12 cellular contexts compared by ENCODE assay signal in the genomic region with DNA sequence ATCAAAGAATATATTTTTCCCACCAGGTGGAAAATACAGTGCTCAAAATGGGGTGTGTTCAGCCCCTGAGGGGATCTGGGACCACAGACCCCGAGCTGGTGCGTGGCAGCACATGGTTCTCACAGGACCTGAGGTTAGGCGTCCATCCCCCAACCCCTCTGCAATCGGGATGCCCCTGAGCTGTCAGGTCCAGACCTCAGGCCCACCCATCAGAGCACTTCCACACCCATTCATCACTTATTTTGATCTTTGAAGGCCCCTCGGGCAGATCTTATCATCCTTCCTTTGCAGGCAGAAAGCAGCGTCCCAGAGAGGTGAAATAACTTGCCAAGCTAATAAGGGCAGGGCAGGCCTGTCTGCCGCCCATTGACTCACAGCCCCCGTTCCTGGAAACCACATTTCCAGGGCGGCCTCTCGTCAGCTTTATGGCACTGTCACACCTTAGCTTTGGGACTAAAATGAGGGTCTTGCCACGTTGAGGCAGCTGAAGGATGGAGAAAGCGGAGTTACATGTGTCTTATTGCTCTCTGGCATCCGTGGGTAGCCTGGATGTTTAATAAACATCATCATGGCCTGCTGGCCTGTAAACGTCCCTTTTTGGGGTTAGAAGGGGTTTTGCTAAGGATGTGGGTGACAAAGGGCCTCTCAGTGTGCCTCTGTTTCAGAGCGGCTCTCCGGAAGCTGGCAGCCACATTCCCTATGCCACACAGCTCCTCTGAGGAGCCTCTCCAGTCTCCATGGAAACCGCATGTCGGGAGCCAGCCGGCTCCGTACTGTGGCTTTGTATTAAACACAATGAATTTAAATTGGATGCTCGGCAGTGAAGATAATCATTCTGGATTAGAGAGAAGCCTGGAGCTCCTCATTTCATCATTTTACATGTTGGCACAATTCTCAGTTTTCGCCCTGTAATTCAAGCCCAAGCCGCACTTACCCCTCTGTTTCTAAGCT. TPM values are rescaled to one million over a fixed set of nuclear protein-coding genes. Genes with fewer than 3 reads are reported as not detected.
DNase-seq lines count a peak whose midpoint lies in the region; TF ChIP-seq lines count a peak whose summit lies in the region.
"Had no signal": no experiment of that assay in that cellular context is flagged by ENCODE, and none has a peak within 500 bp of the region (broad histone marks: within the 10 kb centered on the region; RNA-seq: fewer than 3 reads in every experiment).

No MANE protein-coding gene starts in this region.

- H3K4me1 Mint-ChIP-seq in endodermal cell (peaks cover 12% of the 10 kb centered on the region), neural progenitor cell (peaks cover 11% of the 10 kb centered on the region)
- H3K4me1 Mint-ChIP-seq in activated naive CD8-positive, alpha-beta T cell treated with anti-CD3 and anti-CD28 coated beads for 36 hours, result no peaks in the 10 kb centered on the region
- H3K4me1 Mint-ChIP-seq: CD14-positive monocyte had no signal

- no peaks in the 10 kb centered on the region for H3K9me3 ChIP-seq in GM23248 (ENCODE audit: low read depth)
- H3K9me3 ChIP-seq in endodermal cell (ENCODE audit: control insufficient read depth, low read length), result no peaks in the 10 kb centered on the region
- peaks cover 6% of the 10 kb centered on the region for H3K9me3 ChIP-seq in neural progenitor cell (ENCODE audit: low read depth)
- H3K9me3 ChIP-seq: thoracic aorta had no signal

- H3K4me3 ChIP-seq in GM23248 (no peak overlapping the region), endodermal cell (ENCODE audit: low read length) (no peak overlapping the region), neural progenitor cell (peak overlapping the region; percentile 36)
- H3K4me3 ChIP-seq: thoracic aorta had no signal

- no peak overlapping the region for H3K9ac ChIP-seq in GM23248
- no peak overlapping the region for H3K9ac ChIP-seq in endodermal cell (ENCODE audit: extremely low read depth, low read length, poor library complexity, severe bottlenecking)
- H3K9ac ChIP-seq in neural progenitor cell, result no peak overlapping the region

- H3K79me2 ChIP-seq in GM23248 (ENCODE audit: insufficient read depth), result no peaks in the 10 kb centered on the region
- peaks cover 71% of the 10 kb centered on the region for H3K79me2 ChIP-seq in neural progenitor cell (ENCODE audit: low read depth)

- H3K4me1 ChIP-seq in GM23248 (ENCODE audit: insufficient read depth) (no peaks in the 10 kb centered on the region), endodermal cell (ENCODE audit: control insufficient read depth, insufficient read depth, low read length) (peaks cover 8% of the 10 kb centered on the region), neural progenitor cell (peaks cover 53% of the 10 kb centered on the region)

- H3K4me3 Mint-ChIP-seq in endodermal cell (no peak overlapping the region), neural progenitor cell (peak overlapping the region; percentile 76)
- H3K4me3 Mint-ChIP-seq in activated naive CD8-positive, alpha-beta T cell treated with anti-CD3 and anti-CD28 coated beads for 36 hours, result no peak overlapping the region
- H3K4me3 Mint-ChIP-seq: activated CD4-positive, alpha-beta memory T cell treated with anti-CD3 and anti-CD28 coated beads for 36 hours; CD14-positive monocyte had no signal

- in situ Hi-C loops in GM23248 (cut with MboI), result no loop called here

- no peaks in the 10 kb centered on the region for H3F3A ChIP-seq in GM23248 (ENCODE audit: insufficient read depth)
- H3F3A ChIP-seq in neural progenitor cell (ENCODE audit: low read depth), result peaks cover 65% of the 10 kb centered on the region

- no peak overlapping the region for H3K27ac Mint-ChIP-seq in endodermal cell
- peak overlapping the region; percentile 99 for H3K27ac Mint-ChIP-seq in neural progenitor cell
- H3K27ac Mint-ChIP-seq in activated naive CD8-positive, alpha-beta T cell treated with anti-CD3 and anti-CD28 coated beads for 36 hours, result no peak overlapping the region
- H3K27ac Mint-ChIP-seq: activated CD4-positive, alpha-beta memory T cell treated with anti-CD3 and anti-CD28 coated beads for 36 hours; CD14-positive monocyte had no signal

- H3K27me3 ChIP-seq in GM23248 (replicated peaks; ENCODE audit: insufficient read depth), result peaks cover 91% of the 10 kb centered on the region
- H3K27me3 ChIP-seq in endodermal cell (ENCODE audit: control insufficient read depth, insufficient read depth, low read length, poor library complexity, severe bottlenecking), result peaks cover 4% of the 10 kb centered on the region
- no peaks in the 10 kb centered on the region for H3K27me3 ChIP-seq in neural progenitor cell

- H3K4me2 ChIP-seq in GM23248 (ENCODE audit: unreplicated experiment), result no peak overlapping the region
- peak overlapping the region; percentile 78 for H3K4me2 ChIP-seq in neural progenitor cell

- H3K36me3 ChIP-seq in GM23248 (ENCODE audit: low read depth), result no peaks in the 10 kb centered on the region
- no peaks in the 10 kb centered on the region for H3K36me3 ChIP-seq in endodermal cell (ENCODE audit: control insufficient read depth, insufficient read depth, low read length)
- peaks cover 18% of the 10 kb centered on the region for H3K36me3 ChIP-seq in neural progenitor cell
- H3K36me3 ChIP-seq: thoracic aorta had no signal

- H3K27ac ChIP-seq in GM23248 (no peak overlapping the region), endodermal cell (ENCODE audit: low read depth, low read length) (peak overlapping the region; percentile 99), neural progenitor cell (peak overlapping the region; percentile 95)
- H3K27ac ChIP-seq: thoracic aorta had no signal

- TF ChIP-seq CTCF in endodermal cell (conservative IDR thresholded peaks at IDR 0.05), result no peak
- no peak for TF ChIP-seq CTCF in neural progenitor cell (IDR thresholded peaks at IDR 0.05)

- peaks cover 4% of the 10 kb centered on the region for H3K27me3 Mint-ChIP-seq in endodermal cell (ENCODE audit: insufficient read depth)
- peaks cover 3% of the 10 kb centered on the region for H3K27me3 Mint-ChIP-seq in neural progenitor cell (ENCODE audit: insufficient read depth, low read depth)
- peaks cover 22% of the 10 kb centered on the region for H3K27me3 Mint-ChIP-seq in activated naive CD8-positive, alpha-beta T cell treated with anti-CD3 and anti-CD28 coated beads for 36 hours

- 21 to 22% methylated on average over 23 of the region's 23 CpGs for WGBS in GM23248 (ENCODE audit: low coverage in 1 of 2, low lambda C conversion rate in 2 of 2, missing lambda C conversion rate in 2 of 2), 2 experiments
- 53 to 59% methylated on average over 13 to 23 of the region's 23 CpGs for WGBS in endodermal cell (ENCODE audit: insufficient coverage in 1 of 2, insufficient read length in 1 of 2), 2 experiments

- no peaks in the 10 kb centered on the region for H3K36me3 Mint-ChIP-seq in endodermal cell (ENCODE audit: low read depth)
- peaks cover 36% of the 10 kb centered on the region for H3K36me3 Mint-ChIP-seq in neural progenitor cell
- no peaks in the 10 kb centered on the region for H3K36me3 Mint-ChIP-seq in activated naive CD8-positive, alpha-beta T cell treated with anti-CD3 and anti-CD28 coated beads for 36 hours
- H3K36me3 Mint-ChIP-seq: activated CD4-positive, alpha-beta memory T cell treated with anti-CD3 and anti-CD28 coated beads for 36 hours; CD14-positive monocyte had no signal

- peak; percentile 16 for DNase-seq in GM23248
- peak; percentile 93 for DNase-seq in NCI-H2227 treated with DMSO at 0.1 percent for 48 hours (lab: John Stamatoyannopoulos, UW)
- DNase-seq in endodermal cell, result peak; percentile 68
- peak; percentile 96 for DNase-seq in neural progenitor cell (ENCODE audit: low spot score)
- no peak for DNase-seq in NOMO-1 treated with dmso at 0.1 percent for 144 hours (lab: John Stamatoyannopoulos, UW; ENCODE audit: unreplicated experiment)
- no peak for DNase-seq in EL
- DNase-seq in stimulated activated CD4-positive, alpha-beta T cell treated with anti-CD3 and anti-CD28 coated beads, Interleukin-4, amount 100 ng/mL, for 24 hours, result no peak
- DNase-seq in activated naive CD8-positive, alpha-beta T cell treated with anti-CD3 and anti-CD28 coated beads for 36 hours, result no peak
- DNase-seq: activated CD4-positive, alpha-beta memory T cell treated with anti-CD3 and anti-CD28 coated beads for 36 hours; aorta had no signal

- no peaks in the 10 kb centered on the region for H4K20me1 ChIP-seq in GM23248 (ENCODE audit: insufficient read depth)
- H4K20me1 ChIP-seq in neural progenitor cell (ENCODE audit: low read depth), result peaks cover 63% of the 10 kb centered on the region

- H2AFZ ChIP-seq in GM23248 (no peak overlapping the region), neural progenitor cell (replicated peaks) (no peak overlapping the region)

- H3K9me3 Mint-ChIP-seq in endodermal cell, result no peaks in the 10 kb centered on the region
- peaks cover 19% of the 10 kb centered on the region for H3K9me3 Mint-ChIP-seq in neural progenitor cell
- no peaks in the 10 kb centered on the region for H3K9me3 Mint-ChIP-seq in activated naive CD8-positive, alpha-beta T cell treated with anti-CD3 and anti-CD28 coated beads for 36 hours
- H3K9me3 Mint-ChIP-seq: activated CD4-positive, alpha-beta memory T cell treated with anti-CD3 and anti-CD28 coated beads for 36 hours; CD14-positive monocyte had no signal

- H3K9me2 ChIP-seq in GM23248 (ENCODE audit: insufficient read depth), result no peaks in the 10 kb centered on the region

RNA-seq across cellular contexts. Expression of a gene that starts 58.3 kb away (rescaled TPM):
- 5.4 and 7.9 TPM in 2 replicates for total RNA-seq in GM23248 (2014; rRNA removed; shearing (Covaris generic))
- 21.6 and 23.0 TPM in 2 replicates for polyA plus RNA-seq in GM23248 (2016; fragmentation: Nextera tagmentation; extraction: Ambion mirVana)
- 1 to 10 TPM; 3.2 to 4.4 TPM for total RNA-seq in endodermal cell
- 26.1 TPM for polyA plus RNA-seq in endodermal cell (2013, experiment 1 of 2)
- 23.8 TPM for polyA plus RNA-seq in endodermal cell (2013, experiment 2 of 2)
- total RNA-seq in neural progenitor cell (ENCODE audit: low replicate concordance), result 3.1 and 6.2 TPM in 2 replicates
- 1 to 10 TPM; 2.0 to 2.3 TPM for total RNA-seq in activated naive CD8-positive, alpha-beta T cell treated with anti-CD3 and anti-CD28 coated beads for 36 hours

Comparison
In these comparisons a context has a peak if more than half of its experiments do, and no peak if none do; other contexts are left out.
1. DNase-seq: peak in GM23248 (single experiment), NCI-H2227 treated with DMSO at 0.1 percent for 48 hours (single experiment), endodermal cell (single experiment) and neural progenitor cell (single experiment); none in NOMO-1 treated with dmso at 0.1 percent for 144 hours (single experiment), EL (single experiment), stimulated activated CD4-positive, alpha-beta T cell treated with anti-CD3 and anti-CD28 coated beads, Interleukin-4, amount 100 ng/mL, for 24 hours (single experiment) and activated naive CD8-positive, alpha-beta T cell treated with anti-CD3 and anti-CD28 coated beads for 36 hours (single experiment).